8 cellular contexts compared by ENCODE assay signal in genomic region chr21:38913120-38913975, GRCh38.
A peak's percentile ranks its signal among the peaks of the same experiment; 100 is the strongest.
DNase-seq lines count a peak whose midpoint lies in the region; ATAC-seq lines count a peak whose summit lies in the region.

No MANE protein-coding gene starts in this region.

- no peak overlapping the region for H2BK120ac ChIP-seq in mesendoderm (ENCODE audit: low read depth, low read length)

- WGBS in mesendoderm (ENCODE audit: extremely low coverage, insufficient coverage, low lambda C conversion rate), result no CpG with 5 or more reads among the region's 32 CpGs

- no peaks in the 10 kb centered on the region for H3K79me1 ChIP-seq in mesendoderm (ENCODE audit: low read length)

- H3K27ac ChIP-seq in mesendoderm (ENCODE audit: low read depth, low read length), result no peak overlapping the region

- no peak overlapping the region for H3K9ac ChIP-seq in mesendoderm (ENCODE audit: low read length)

- H3K79me2 ChIP-seq in mesendoderm (ENCODE audit: control insufficient read depth, insufficient read depth, low read length), result no peaks in the 10 kb centered on the region

- no peak overlapping the region for H2BK15ac ChIP-seq in mesendoderm (replicated peaks; ENCODE audit: low read depth)

- H3K23ac ChIP-seq in mesendoderm (ENCODE audit: low read length), result no peak overlapping the region

- H3K36me3 ChIP-seq in mesendoderm (ENCODE audit: control insufficient read depth, insufficient read depth, low read length), result no peaks in the 10 kb centered on the region

- H3K18ac ChIP-seq in mesendoderm (ENCODE audit: low read length), result no peak overlapping the region

- no peaks in the 10 kb centered on the region for H3K27me3 ChIP-seq in mesendoderm (ENCODE audit: insufficient read depth, low read length, poor library complexity)

- H3K4me3 ChIP-seq in mesendoderm (ENCODE audit: low read length), result no peak overlapping the region

- peak overlapping the region; percentile 54 for H3K56ac ChIP-seq in mesendoderm (ENCODE audit: low read length)

- ATAC-seq in GM18502 (IDR thresholded peaks at IDR 0.05; ENCODE audit: poor library complexity, unreplicated experiment), result no peak

- H2BK5ac ChIP-seq in mesendoderm (ENCODE audit: low read length), result no peak overlapping the region

- no peak overlapping the region for H4K5ac ChIP-seq in mesendoderm (ENCODE audit: low read length)

- no peak overlapping the region for H4K8ac ChIP-seq in mesendoderm (ENCODE audit: low read depth, low read length)

- peak; percentile 78 for DNase-seq in ELF-1 (ENCODE audit: low read depth, low spot score)
- peak; percentile 15 for DNase-seq in NCI-H2227 treated with DMSO at 0.1 percent for 48 hours (lab: John Stamatoyannopoulos, UW)
- DNase-seq in ecto neural progenitor cell (ENCODE audit: low spot score), result peak; percentile 69
- DNase-seq in mesendoderm, result peak; percentile 78
- DNase-seq in ureter (ENCODE audit: low spot score), result peak; percentile 86
- DNase-seq in DMS114 treated with DMSO at 0.1 percent for 48 hours (lab: John Stamatoyannopoulos, UW; ENCODE audit: unreplicated experiment), result no peak
- DNase-seq in pons (ENCODE audit: low spot score), result no peak

- H3K4ac ChIP-seq in mesendoderm (ENCODE audit: low read depth, low read length), result no peak overlapping the region

- peaks cover under 1% of the 10 kb centered on the region for H3K4me1 ChIP-seq in mesendoderm (ENCODE audit: control insufficient read depth, low read depth, low read length)

- H2AK5ac ChIP-seq in mesendoderm (ENCODE audit: low read length), result no peak overlapping the region

- peak overlapping the region; percentile 53 for H3K4me2 ChIP-seq in mesendoderm (ENCODE audit: low read length)

Comparison
In these comparisons a context has a peak if more than half of its experiments do, and no peak if none do; other contexts are left out.
1. DNase-seq: peak in ELF-1 (single experiment), NCI-H2227 treated with DMSO at 0.1 percent for 48 hours (single experiment), ecto neural progenitor cell (single experiment), mesendoderm (single experiment) and ureter (single experiment); none in DMS114 treated with DMSO at 0.1 percent for 48 hours (single experiment) and pons (single experiment).